In the genomic region with DNA sequence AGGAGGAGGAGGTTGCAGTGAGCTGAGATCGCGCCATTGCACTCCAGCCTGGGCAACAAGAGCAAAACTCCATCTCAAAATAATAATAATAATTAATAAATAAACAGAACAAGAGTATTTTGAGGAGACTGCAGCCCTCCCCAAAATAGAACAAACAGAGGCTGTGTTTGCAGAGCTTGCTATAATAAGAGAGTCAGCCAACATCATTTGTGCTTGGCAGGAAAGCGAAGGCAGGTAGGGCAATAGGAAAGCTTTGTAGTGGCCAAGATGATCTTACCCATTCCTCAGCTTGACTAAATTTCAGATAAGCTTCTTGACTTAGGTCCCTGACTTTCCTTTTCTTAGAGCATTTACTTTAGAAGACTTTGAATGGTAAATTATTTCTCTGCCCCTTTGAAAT, we compare ENCODE assay signal across 1 cellular context.
TF ChIP-seq lines count a peak whose summit lies in the region.

No MANE protein-coding gene starts in this region.

TF ChIP-seq in HCT116, 20 proteins besides CTCF, POLR2A, EP300 and RAD21:
- TF ChIP-seq EGR1 (IDR thresholded peaks at IDR 0.05; ENCODE audit: low read depth) (no peak), POLR2AphosphoS5 (IDR thresholded peaks at IDR 0.05; ENCODE audit: low read depth, low read length) (no peak), TCF7L2 (IDR thresholded peaks at IDR 0.05; ENCODE audit: borderline replicate concordance, extremely low read depth, insufficient read depth, insufficient read length) (no peak), CEBPB (IDR thresholded peaks at IDR 0.05; ENCODE audit: low read depth) (no peak), YY1 (IDR thresholded peaks at IDR 0.05; ENCODE audit: extremely low read depth, insufficient replicate concordance, low read depth, low read length) (no peak), ZFX (IDR thresholded peaks at IDR 0.05) (no peak), SRF (IDR thresholded peaks at IDR 0.05; ENCODE audit: low read depth) (no peak), CBX3 (IDR thresholded peaks at IDR 0.05; ENCODE audit: low read depth) (no peak), ELF1 (IDR thresholded peaks at IDR 0.05; ENCODE audit: borderline replicate concordance, low read depth) (no peak), EZH2phosphoT487 (IDR thresholded peaks at IDR 0.05; ENCODE audit: borderline replicate concordance) (no peak), SIN3A (IDR thresholded peaks at IDR 0.05; ENCODE audit: low read depth) (no peak), FOSL1 (IDR thresholded peaks at IDR 0.05; ENCODE audit: low read depth) (no peak)
- TF ChIP-seq, protein P1, sequence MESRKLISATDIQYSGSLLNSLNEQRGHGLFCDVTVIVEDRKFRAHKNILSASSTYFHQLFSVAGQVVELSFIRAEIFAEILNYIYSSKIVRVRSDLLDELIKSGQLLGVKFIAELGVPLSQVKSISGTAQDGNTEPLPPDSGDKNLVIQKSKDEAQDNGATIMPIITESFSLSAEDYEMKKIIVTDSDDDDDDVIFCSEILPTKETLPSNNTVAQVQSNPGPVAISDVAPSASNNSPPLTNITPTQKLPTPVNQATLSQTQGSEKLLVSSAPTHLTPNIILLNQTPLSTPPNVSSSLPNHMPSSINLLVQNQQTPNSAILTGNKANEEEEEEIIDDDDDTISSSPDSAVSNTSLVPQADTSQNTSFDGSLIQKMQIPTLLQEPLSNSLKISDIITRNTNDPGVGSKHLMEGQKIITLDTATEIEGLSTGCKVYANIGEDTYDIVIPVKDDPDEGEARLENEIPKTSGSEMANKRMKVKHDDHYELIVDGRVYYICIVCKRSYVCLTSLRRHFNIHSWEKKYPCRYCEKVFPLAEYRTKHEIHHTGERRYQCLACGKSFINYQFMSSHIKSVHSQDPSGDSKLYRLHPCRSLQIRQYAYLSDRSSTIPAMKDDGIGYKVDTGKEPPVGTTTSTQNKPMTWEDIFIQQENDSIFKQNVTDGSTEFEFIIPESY (IDR thresholded peaks at IDR 0.05; ENCODE audit: extremely low read depth, insufficient replicate concordance, low read length), result no peak
- TF ChIP-seq, protein P2, sequence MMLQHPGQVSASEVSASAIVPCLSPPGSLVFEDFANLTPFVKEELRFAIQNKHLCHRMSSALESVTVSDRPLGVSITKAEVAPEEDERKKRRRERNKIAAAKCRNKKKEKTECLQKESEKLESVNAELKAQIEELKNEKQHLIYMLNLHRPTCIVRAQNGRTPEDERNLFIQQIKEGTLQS (IDR thresholded peaks at IDR 0.05), result no peak
